ENCODE assay signal across 1 cellular context in the genomic region with DNA sequence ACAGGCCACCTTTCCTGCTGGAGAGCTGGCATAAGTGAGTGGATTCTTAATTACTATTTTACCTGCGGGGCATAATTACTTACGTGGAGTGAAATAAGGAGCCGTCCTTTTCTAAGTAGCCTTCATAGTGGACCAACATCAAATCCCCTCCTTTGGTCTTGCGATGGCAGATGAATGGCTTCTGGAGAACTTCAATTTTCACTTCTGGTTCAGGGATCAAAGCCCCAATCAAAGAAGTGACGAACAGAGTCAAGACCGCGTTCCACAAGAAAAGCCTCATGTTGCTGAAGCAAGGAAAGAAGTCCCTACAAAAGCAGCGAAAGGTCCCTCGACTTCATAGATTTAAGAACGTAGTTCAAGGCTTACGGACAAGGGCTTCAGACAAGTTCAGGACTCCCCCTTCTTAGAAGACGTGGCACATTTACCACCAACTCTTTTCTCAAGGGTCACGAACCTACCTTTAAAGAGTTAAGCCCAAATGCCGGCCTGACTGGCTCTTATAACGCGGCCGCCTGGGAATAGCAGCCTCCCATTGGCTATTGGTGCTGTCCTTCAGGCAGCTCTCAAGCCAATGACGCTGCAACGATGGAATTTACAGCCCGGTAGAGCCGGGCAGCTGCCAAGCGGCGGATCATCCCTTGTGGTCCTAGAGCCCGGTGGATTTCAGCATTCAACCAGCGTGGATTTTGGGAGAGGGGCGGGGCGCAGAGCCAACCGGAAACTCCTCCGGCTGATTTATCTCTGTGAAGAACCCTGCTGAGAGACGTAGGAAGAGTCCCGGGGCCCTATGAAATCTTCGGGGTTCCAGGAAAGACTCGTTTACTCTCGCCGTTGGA.
TF ChIP-seq lines count a peak whose summit lies in the region.

A gene with protein sequence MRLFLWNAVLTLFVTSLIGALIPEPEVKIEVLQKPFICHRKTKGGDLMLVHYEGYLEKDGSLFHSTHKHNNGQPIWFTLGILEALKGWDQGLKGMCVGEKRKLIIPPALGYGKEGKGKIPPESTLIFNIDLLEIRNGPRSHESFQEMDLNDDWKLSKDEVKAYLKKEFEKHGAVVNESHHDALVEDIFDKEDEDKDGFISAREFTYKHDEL (minus strand): TSS at position 474 of the 836 bp plus-strand sequence. CDS start 194 bp downstream, at position 280.

TF ChIP-seq in HepG2, 621 proteins besides CTCF, POLR2A, EP300 and RAD21 (continued from another document and continues in another):
- peak; percentile 80; the same call in 1 of the 2 replicates for TF ChIP-seq ARID4A (CRISPR knock-in tag; IDR thresholded peaks at IDR 0.05; ENCODE audit: borderline replicate concordance)
- TF ChIP-seq, protein P1, sequence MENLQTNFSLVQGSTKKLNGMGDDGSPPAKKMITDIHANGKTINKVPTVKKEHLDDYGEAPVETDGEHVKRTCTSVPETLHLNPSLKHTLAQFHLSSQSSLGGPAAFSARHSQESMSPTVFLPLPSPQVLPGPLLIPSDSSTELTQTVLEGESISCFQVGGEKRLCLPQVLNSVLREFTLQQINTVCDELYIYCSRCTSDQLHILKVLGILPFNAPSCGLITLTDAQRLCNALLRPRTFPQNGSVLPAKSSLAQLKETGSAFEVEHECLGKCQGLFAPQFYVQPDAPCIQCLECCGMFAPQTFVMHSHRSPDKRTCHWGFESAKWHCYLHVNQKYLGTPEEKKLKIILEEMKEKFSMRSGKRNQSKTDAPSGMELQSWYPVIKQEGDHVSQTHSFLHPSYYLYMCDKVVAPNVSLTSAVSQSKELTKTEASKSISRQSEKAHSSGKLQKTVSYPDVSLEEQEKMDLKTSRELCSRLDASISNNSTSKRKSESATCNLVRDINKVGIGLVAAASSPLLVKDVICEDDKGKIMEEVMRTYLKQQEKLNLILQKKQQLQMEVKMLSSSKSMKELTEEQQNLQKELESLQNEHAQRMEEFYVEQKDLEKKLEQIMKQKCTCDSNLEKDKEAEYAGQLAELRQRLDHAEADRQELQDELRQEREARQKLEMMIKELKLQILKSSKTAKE (CRISPR knock-in tag; IDR thresholded peaks at IDR 0.05; ENCODE audit: borderline replicate concordance): no peak
- TF ChIP-seq ETV6 (CRISPR knock-in tag; conservative IDR thresholded peaks at IDR 0.05): no peak
- TF ChIP-seq ATF1 (CRISPR knock-in tag; IDR thresholded peaks at IDR 0.05): peak; percentile 79
- 0 out of 2 replicates have a peak, but pooled peaks have one; percentile 37 for TF ChIP-seq ZSCAN29 (CRISPR knock-in tag; conservative IDR thresholded peaks at IDR 0.05)
- peak; percentile 62; the same call in 1 of the 2 replicates for TF ChIP-seq HOXA5 (CRISPR knock-in tag; IDR thresholded peaks at IDR 0.05)
- TF ChIP-seq ZNF235 (CRISPR knock-in tag; IDR thresholded peaks at IDR 0.05; ENCODE audit: borderline replicate concordance): no peak
- no peak for TF ChIP-seq JDP2 (CRISPR knock-in tag; IDR thresholded peaks at IDR 0.05; ENCODE audit: borderline replicate concordance)
- 0 out of 2 replicates have a peak, but pooled peaks have one; percentile 28 for TF ChIP-seq ZBTB7B (CRISPR knock-in tag; IDR thresholded peaks at IDR 0.05)
- no peak; the same call in 1 of the 2 replicates for TF ChIP-seq KLF6 (CRISPR knock-in tag; IDR thresholded peaks at IDR 0.05)
- no peak for TF ChIP-seq TCF7 (IDR thresholded peaks at IDR 0.05; ENCODE audit: low read depth)
- TF ChIP-seq ZNF678 (CRISPR knock-in tag; IDR thresholded peaks at IDR 0.05): no peak
- TF ChIP-seq KDM1A (CRISPR knock-in tag; IDR thresholded peaks at IDR 0.05): no peak
- no peak for TF ChIP-seq CBX2 (IDR thresholded peaks at IDR 0.05; ENCODE audit: low read depth, low read length)
- no peak for TF ChIP-seq CBX2 (CRISPR knock-in tag; IDR thresholded peaks at IDR 0.05; ENCODE audit: low read depth)
- TF ChIP-seq PHF8 (CRISPR knock-in tag; IDR thresholded peaks at IDR 0.05): peak; percentile 50; the same call in 1 of the 2 replicates
- no peak for TF ChIP-seq ZNF564 (CRISPR knock-in tag; IDR thresholded peaks at IDR 0.05)
- TF ChIP-seq ZNF549 (CRISPR knock-in tag; IDR thresholded peaks at IDR 0.05): no peak
- TF ChIP-seq, protein P2, sequence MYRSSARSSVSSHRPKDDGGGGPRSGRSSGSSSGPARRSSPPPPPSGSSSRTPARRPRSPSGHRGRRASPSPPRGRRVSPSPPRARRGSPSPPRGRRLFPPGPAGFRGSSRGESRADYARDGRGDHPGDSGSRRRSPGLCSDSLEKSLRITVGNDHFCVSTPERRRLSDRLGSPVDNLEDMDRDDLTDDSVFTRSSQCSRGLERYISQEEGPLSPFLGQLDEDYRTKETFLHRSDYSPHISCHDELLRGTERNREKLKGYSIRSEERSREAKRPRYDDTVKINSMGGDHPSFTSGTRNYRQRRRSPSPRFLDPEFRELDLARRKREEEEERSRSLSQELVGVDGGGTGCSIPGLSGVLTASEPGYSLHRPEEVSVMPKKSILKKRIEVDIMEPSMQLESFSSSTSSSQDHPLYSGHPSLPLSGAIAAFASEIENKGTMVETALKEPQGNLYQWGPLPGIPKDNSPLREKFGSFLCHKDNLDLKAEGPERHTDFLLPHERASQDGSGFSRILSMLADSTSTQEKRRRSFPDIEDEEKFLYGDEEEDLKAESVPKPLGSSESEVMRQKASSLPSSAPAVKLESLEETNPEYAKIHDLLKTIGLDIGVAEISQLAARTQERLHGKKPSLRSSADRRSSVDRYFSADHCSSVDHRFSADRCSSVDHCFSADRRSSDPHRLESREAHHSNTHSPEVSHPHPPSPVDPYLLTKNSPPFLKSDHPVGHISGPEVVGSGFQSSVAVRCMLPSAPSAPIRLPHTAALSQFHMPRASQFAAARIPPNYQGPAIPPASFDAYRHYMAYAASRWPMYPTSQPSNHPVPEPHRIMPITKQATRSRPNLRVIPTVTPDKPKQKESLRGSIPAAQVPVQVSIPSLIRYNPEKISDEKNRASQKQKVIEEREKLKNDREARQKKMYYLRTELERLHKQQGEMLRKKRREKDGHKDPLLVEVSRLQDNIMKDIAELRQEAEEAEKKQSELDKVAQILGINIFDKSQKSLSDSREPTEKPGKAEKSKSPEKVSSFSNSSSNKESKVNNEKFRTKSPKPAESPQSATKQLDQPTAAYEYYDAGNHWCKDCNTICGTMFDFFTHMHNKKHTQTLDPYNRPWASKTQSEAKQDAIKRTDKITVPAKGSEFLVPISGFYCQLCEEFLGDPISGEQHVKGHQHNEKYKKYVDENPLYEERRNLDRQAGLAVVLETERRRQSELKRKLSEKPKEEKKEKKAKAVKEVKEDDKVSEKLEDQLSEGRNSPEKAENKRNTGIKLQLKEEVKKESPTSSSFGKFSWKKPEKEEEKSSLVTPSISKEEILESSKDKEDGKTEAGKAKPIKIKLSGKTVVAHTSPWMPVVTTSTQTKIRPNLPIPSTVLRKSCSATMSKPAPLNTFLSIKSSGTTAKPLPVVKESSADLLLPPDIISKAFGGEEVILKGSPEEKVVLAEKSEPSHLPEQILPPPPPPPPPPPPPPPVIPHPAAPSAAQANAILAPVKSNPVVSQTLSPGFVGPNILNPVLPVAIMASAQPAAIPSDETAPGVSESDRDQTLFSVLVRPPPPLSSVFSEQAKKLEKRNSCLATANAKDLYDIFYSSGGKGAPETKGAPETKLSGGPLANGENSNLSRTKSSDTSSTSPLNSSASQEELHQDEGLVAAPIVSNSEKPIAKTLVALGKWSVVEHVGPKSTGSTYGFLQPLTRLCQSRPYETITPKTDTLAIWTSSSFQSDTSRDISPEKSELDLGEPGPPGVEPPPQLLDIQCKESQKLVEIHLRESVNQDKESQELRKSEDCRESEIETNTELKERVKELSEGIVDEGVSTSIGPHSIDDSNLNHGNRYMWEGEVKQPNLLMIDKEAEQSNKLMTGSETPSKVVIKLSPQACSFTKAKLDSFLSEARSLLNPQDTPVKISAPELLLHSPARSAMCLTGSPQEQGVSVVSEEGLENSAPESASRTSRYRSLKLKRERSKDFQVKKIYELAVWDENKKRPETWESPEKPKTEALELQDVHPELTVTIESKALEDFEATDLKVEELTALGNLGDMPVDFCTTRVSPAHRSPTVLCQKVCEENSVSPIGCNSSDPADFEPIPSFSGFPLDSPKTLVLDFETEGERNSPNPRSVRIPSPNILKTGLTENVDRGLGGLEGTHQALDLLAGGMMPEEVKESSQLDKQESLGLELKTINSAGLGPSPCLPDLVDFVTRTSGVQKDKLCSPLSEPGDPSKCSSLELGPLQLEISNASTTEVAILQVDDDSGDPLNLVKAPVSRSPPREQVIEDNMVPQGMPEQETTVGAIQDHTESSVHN (CRISPR knock-in tag; IDR thresholded peaks at IDR 0.05): no peak
- TF ChIP-seq NAIF1 (CRISPR knock-in tag; IDR thresholded peaks at IDR 0.05; ENCODE audit: borderline replicate concordance): no peak
- TF ChIP-seq KDM5B (CRISPR knock-in tag; IDR thresholded peaks at IDR 0.05; ENCODE audit: borderline replicate concordance): no peak
- TF ChIP-seq FOXK1 (CRISPR knock-in tag; IDR thresholded peaks at IDR 0.05; ENCODE audit: borderline replicate concordance, low read depth): peak; percentile 68; the same call in 1 of the 2 replicates
- TF ChIP-seq TRIM22 (IDR thresholded peaks at IDR 0.05): no peak
- TF ChIP-seq ZNF367 (CRISPR knock-in tag; IDR thresholded peaks at IDR 0.05; ENCODE audit: borderline replicate concordance): no peak
- TF ChIP-seq, protein P3, sequence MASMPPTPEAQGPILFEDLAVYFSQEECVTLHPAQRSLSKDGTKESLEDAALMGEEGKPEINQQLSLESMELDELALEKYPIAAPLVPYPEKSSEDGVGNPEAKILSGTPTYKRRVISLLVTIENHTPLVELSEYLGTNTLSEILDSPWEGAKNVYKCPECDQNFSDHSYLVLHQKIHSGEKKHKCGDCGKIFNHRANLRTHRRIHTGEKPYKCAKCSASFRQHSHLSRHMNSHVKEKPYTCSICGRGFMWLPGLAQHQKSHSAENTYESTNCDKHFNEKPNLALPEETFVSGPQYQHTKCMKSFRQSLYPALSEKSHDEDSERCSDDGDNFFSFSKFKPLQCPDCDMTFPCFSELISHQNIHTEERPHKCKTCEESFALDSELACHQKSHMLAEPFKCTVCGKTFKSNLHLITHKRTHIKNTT (CRISPR knock-in tag; IDR thresholded peaks at IDR 0.05): no peak
- peak; percentile 75; the same call in 1 of the 2 replicates for TF ChIP-seq ZNF264 (CRISPR knock-in tag; IDR thresholded peaks at IDR 0.05)
- TF ChIP-seq ZNF567 (CRISPR knock-in tag; IDR thresholded peaks at IDR 0.05; ENCODE audit: borderline replicate concordance): no peak
- peak; percentile 78; the same call in 1 of the 2 replicates for TF ChIP-seq DMAP1 (CRISPR knock-in tag; IDR thresholded peaks at IDR 0.05)
